Comparison of ENCODE assay signal across 24 cellular contexts in genomic region chr3:52031896-52032295, GRCh38.
"Had no signal": no experiment of that assay in that cellular context is flagged by ENCODE, and none has a peak within 500 bp of the region (broad histone marks: within the 10 kb centered on the region; RNA-seq: fewer than 3 reads in every experiment).

No MANE protein-coding gene starts in this region.

- DNase-seq: activated CD4-positive, alpha-beta memory T cell treated with anti-CD3 and anti-CD28 coated beads, Interleukin-2, amount 10 ng/mL, durations not matched to agents 7 days and 5 days; activated CD4-positive, alpha-beta T cell treated with anti-CD3 and anti-CD28 coated beads for 36 hours; activated CD4-positive, alpha-beta T cell treated with anti-CD3 and anti-CD28 coated beads, Interleukin-2, amount 50 U/mL, for 1 hour; activated naive CD8-positive, alpha-beta T cell treated with anti-CD3 and anti-CD28 coated beads, Interleukin-2, amount 50 U/mL, for 24 hours; activated T-cell treated with anti-CD3 and anti-CD28 coated beads for 4 hours; activated T-cell treated with anti-CD3 and anti-CD28 coated beads, Interleukin-2, amount 50 U/mL, for 48 hours; amniotic stem cell; cerebellar nuclear complex; MG63; MV-4-11; NCI-H1092 treated with DMSO at 0.1 percent for 48 hours; NCI-H1417 treated with DMSO at 0.1 percent for 48 hours; NCI-H1694; NCI-H2029 treated with DMSO at 0.1 percent for 48 hours; NCI-H345; NCI-H510A treated with DMSO at 0.1 percent for 48 hours; NCI-H69; PC-3; SIG-M5; T-helper 1 cell had no signal

- H3K4me1 Mint-ChIP-seq: activated CD4-positive, alpha-beta memory T cell treated with anti-CD3 and anti-CD28 coated beads, Interleukin-2, amount 10 ng/mL, durations not matched to agents 7 days and 5 days; activated CD4-positive, alpha-beta T cell treated with anti-CD3 and anti-CD28 coated beads for 36 hours; activated naive CD8-positive, alpha-beta T cell treated with anti-CD3 and anti-CD28 coated beads, Interleukin-2, amount 50 U/mL, for 24 hours had no signal

- H3K9me3 Mint-ChIP-seq: activated CD4-positive, alpha-beta memory T cell treated with anti-CD3 and anti-CD28 coated beads, Interleukin-2, amount 10 ng/mL, durations not matched to agents 7 days and 5 days; activated naive CD4-positive, alpha-beta T cell treated with anti-CD3 and anti-CD28 coated beads, Interleukin-2, amount 50 U/mL, for 72 hours; activated naive CD8-positive, alpha-beta T cell treated with anti-CD3 and anti-CD28 coated beads, Interleukin-2, amount 50 U/mL, for 24 hours; activated T-helper 2 cell treated with anti-CD3 and anti-CD28 coated beads, Interferon-gamma antibody, Interleukin-2, Interleukin-4, amounts not matched to agents 10 μg/mL and 5 μg/mL and 100 μg/mL, durations not matched to agents 14 hours and 24 hours and 36 hours; brain had no signal

- H3K27me3 Mint-ChIP-seq: activated CD4-positive, alpha-beta memory T cell treated with anti-CD3 and anti-CD28 coated beads, Interleukin-2, amount 10 ng/mL, durations not matched to agents 7 days and 5 days; activated CD4-positive, alpha-beta T cell treated with anti-CD3 and anti-CD28 coated beads for 36 hours; activated naive CD8-positive, alpha-beta T cell treated with anti-CD3 and anti-CD28 coated beads, Interleukin-2, amount 50 U/mL, for 24 hours; brain had no signal

- H3K27ac Mint-ChIP-seq: activated CD4-positive, alpha-beta memory T cell treated with anti-CD3 and anti-CD28 coated beads, Interleukin-2, amount 10 ng/mL, durations not matched to agents 7 days and 5 days; activated CD4-positive, alpha-beta T cell treated with anti-CD3 and anti-CD28 coated beads for 36 hours; activated naive CD4-positive, alpha-beta T cell treated with anti-CD3 and anti-CD28 coated beads, Interleukin-2, amount 50 U/mL, for 72 hours; activated naive CD8-positive, alpha-beta T cell treated with anti-CD3 and anti-CD28 coated beads, Interleukin-2, amount 50 U/mL, for 24 hours; activated T-helper 2 cell treated with anti-CD3 and anti-CD28 coated beads, Interferon-gamma antibody, Interleukin-2, Interleukin-4, amounts not matched to agents 10 μg/mL and 5 μg/mL and 100 μg/mL, durations not matched to agents 14 hours and 24 hours and 36 hours had no signal

- H3K4me3 ChIP-seq: MG63 had no signal

- H3K9me3 ChIP-seq: MG63 had no signal

- H3K27ac ChIP-seq: VCaP had no signal

- H3K36me3 ChIP-seq: MG63 had no signal

- H3K27me3 ChIP-seq: MG63 had no signal

- ATAC-seq: activated CD4-positive, alpha-beta T cell treated with anti-CD3 and anti-CD28 coated beads for 36 hours; activated naive CD4-positive, alpha-beta T cell treated with anti-CD3 and anti-CD28 coated beads, Interleukin-2, amount 50 U/mL, for 72 hours; activated naive CD8-positive, alpha-beta T cell treated with anti-CD3 and anti-CD28 coated beads, Interleukin-2, amount 50 U/mL, for 24 hours; PC-3 had no signal

- H3K4me3 Mint-ChIP-seq: activated CD4-positive, alpha-beta memory T cell treated with anti-CD3 and anti-CD28 coated beads, Interleukin-2, amount 10 ng/mL, durations not matched to agents 7 days and 5 days; activated CD4-positive, alpha-beta T cell treated with anti-CD3 and anti-CD28 coated beads for 36 hours; activated naive CD8-positive, alpha-beta T cell treated with anti-CD3 and anti-CD28 coated beads, Interleukin-2, amount 50 U/mL, for 24 hours; brain had no signal

- H3K36me3 Mint-ChIP-seq: activated naive CD4-positive, alpha-beta T cell treated with anti-CD3 and anti-CD28 coated beads, Interleukin-2, amount 50 U/mL, for 72 hours; brain had no signal
